In the genomic region with DNA sequence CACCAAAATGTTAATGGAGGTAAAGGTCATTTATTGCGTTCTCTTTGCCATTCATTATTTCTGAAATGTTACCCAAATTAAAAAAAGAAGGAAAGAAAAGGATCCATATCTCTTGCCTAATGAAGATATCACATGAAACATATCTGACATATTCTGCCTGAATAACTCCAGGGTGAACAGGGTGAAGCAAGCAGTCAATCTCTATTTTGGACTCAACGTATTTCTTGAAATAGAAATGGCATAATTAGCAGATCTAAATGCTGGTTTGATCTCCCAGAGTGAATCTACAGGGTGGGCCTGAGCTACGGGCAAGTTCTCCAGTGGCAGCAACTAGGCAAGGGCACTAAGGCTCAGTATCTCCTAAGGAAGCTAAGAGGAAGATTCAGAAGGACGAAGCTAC, we compare ENCODE assay signal across 22 cellular contexts.
"Had no signal": no experiment of that assay in that cellular context is flagged by ENCODE, and none has a peak within 500 bp of the region (broad histone marks: within the 10 kb centered on the region; RNA-seq: fewer than 3 reads in every experiment).

No MANE protein-coding gene starts in this region.

- H3K9ac ChIP-seq: neural progenitor cell had no signal

- H3K9me3 Mint-ChIP-seq: immature natural killer cell; mesothelial cell of epicardium; nephron; neural progenitor cell; stimulated activated memory B cell treated with anti-CD40 and anti-IgM and Interleukin-4, amounts not matched to agents 10 μg/mL and 1 μg/mL and 100 μg/mL, for 72 hours had no signal

- H3K4me3 ChIP-seq: dorsolateral prefrontal cortex, esophagus squamous epithelium, mucosa of descending colon, neural progenitor cell, prostate gland, skin epidermis, spleen, vagina had no signal

- H3K4me3 Mint-ChIP-seq: immature natural killer cell; mesothelial cell of epicardium; naive thymus-derived CD4-positive, alpha-beta T cell; nephron; neural progenitor cell; stimulated activated memory B cell treated with anti-CD40 and anti-IgM and Interleukin-4, amounts not matched to agents 10 μg/mL and 1 μg/mL and 100 μg/mL, for 72 hours had no signal

- H3K36me3 ChIP-seq: esophagus squamous epithelium, neural progenitor cell, prostate gland, spleen, vagina had no signal

- H3K4me1 ChIP-seq: vagina had no signal

- H3K27me3 ChIP-seq: dorsolateral prefrontal cortex, esophagus squamous epithelium, neural progenitor cell, spleen, vagina had no signal

- DNase-seq: dorsolateral prefrontal cortex; effector CD8-positive, alpha-beta T cell; esophagus squamous epithelium; foreskin melanocyte; hypothalamus; immature natural killer cell; islet precursor cell; kidney glomerular epithelial cell; mesenchymal stem cell; mucosa of descending colon; naive thymus-derived CD4-positive, alpha-beta T cell; spleen; stimulated activated CD4-positive, alpha-beta T cell treated with anti-CD3 and anti-CD28 coated beads, Interleukin-4, amount 100 ng/mL, for 4 hours; stimulated activated naive CD8-positive, alpha-beta T cell treated with anti-CD3 and anti-CD28 coated beads, Interleukin-15, Interleukin-2, amounts not matched to agents 100 U/mL and 50 U/mL, for 24 hours had no signal

- H3K27ac Mint-ChIP-seq: immature natural killer cell; mesothelial cell of epicardium; naive thymus-derived CD4-positive, alpha-beta T cell; nephron; neural progenitor cell; stimulated activated memory B cell treated with anti-CD40 and anti-IgM and Interleukin-4, amounts not matched to agents 10 μg/mL and 1 μg/mL and 100 μg/mL, for 72 hours had no signal

- H3K9me3 ChIP-seq: esophagus squamous epithelium, mucosa of descending colon, prostate gland, spleen, vagina had no signal

- H3K36me3 Mint-ChIP-seq: immature natural killer cell; mesothelial cell of epicardium; neural progenitor cell; stimulated activated memory B cell treated with anti-CD40 and anti-IgM and Interleukin-4, amounts not matched to agents 10 μg/mL and 1 μg/mL and 100 μg/mL, for 72 hours had no signal

- H3K27me3 Mint-ChIP-seq: naive thymus-derived CD4-positive, alpha-beta T cell; stimulated activated memory B cell treated with anti-CD40 and anti-IgM and Interleukin-4, amounts not matched to agents 10 μg/mL and 1 μg/mL and 100 μg/mL, for 72 hours had no signal

- H3K27ac ChIP-seq: dorsolateral prefrontal cortex, esophagus squamous epithelium, neural progenitor cell, prostate gland, skin epidermis, spleen, vagina had no signal

- ATAC-seq: mucosa of descending colon; naive thymus-derived CD4-positive, alpha-beta T cell; sciatic nerve; stimulated activated memory B cell treated with anti-CD40 and anti-IgM and Interleukin-4, amounts not matched to agents 10 μg/mL and 1 μg/mL and 100 μg/mL, for 72 hours; stimulated activated naive CD8-positive, alpha-beta T cell treated with anti-CD3 and anti-CD28 coated beads, Interleukin-15, Interleukin-2, amounts not matched to agents 100 U/mL and 50 U/mL, for 24 hours had no signal
